In genomic region chr4:3311489-3312171, GRCh38 we compare ENCODE assay signal across 1 cellular context.
TF ChIP-seq lines count a peak whose summit lies in the region.

No MANE protein-coding gene starts in this region.

TF ChIP-seq in HCT116, 20 proteins besides CTCF, POLR2A, EP300 and RAD21 (continued from another document):
- TF ChIP-seq ATF3 (IDR thresholded peaks at IDR 0.05): no peak
